Comparison of ENCODE assay signal across 1 cellular context in genomic region chr16:29007865-29008593, GRCh38.
TF ChIP-seq lines count a peak whose summit lies in the region.

No MANE protein-coding gene starts in this region.

TF ChIP-seq in SK-N-SH treated with all-trans-retinoic acid at 6 μM for 48 hours, 23 proteins besides CTCF, POLR2A, EP300 and RAD21 (continued from another document):
- TF ChIP-seq ZFP30 (CRISPR knock-in tag; IDR thresholded peaks at IDR 0.05) (no peak), POU6F1 (CRISPR knock-in tag; IDR thresholded peaks at IDR 0.05; ENCODE audit: borderline replicate concordance, low read depth) (no peak), ZNF8 (CRISPR knock-in tag; IDR thresholded peaks at IDR 0.05) (no peak), SNAI2 (CRISPR knock-in tag; IDR thresholded peaks at IDR 0.05) (no peak), ESRRG (CRISPR knock-in tag; IDR thresholded peaks at IDR 0.05) (no peak), TOX (CRISPR knock-in tag; IDR thresholded peaks at IDR 0.05; ENCODE audit: borderline replicate concordance) (no peak), GLIS3 (CRISPR knock-in tag; IDR thresholded peaks at IDR 0.05) (no peak), ZFP3 (CRISPR knock-in tag; IDR thresholded peaks at IDR 0.05) (no peak), CSRNP3 (CRISPR knock-in tag; IDR thresholded peaks at IDR 0.05) (no peak)
